In the genomic region with DNA sequence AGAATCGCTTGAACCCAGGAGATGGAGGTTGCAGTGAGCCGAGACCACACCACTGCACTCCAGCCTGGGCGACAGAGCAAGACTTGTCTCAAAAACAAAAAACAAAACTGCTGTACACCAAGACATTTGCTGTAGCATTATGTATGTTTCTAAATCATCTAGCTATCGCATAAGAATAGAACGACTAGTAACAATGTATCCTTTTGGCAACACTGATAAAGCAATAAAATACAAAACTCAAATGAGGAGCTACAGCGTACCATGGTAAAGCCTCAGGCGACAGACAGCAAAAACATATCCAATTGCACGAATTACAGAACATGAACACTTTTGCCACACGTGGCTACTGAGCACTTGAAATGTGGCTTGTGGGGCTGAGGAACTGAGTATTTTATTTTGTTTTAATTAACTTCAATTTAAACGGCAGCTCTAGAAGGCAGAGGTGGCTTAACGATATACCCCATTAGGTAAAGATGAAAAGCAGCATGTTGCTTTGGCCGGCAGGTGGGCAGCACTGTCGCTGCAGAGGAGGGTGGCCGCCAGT, we compare ENCODE assay signal across 9 cellular contexts. TPM values are rescaled to one million over a fixed set of nuclear protein-coding genes. Genes with fewer than 3 reads are reported as not detected.
DNase-seq lines count a peak whose midpoint lies in the region; ATAC-seq and TF ChIP-seq lines count a peak whose summit lies in the region.
"Had no signal": no experiment of that assay in that cellular context is flagged by ENCODE, and none has a peak within 500 bp of the region (broad histone marks: within the 10 kb centered on the region; RNA-seq: fewer than 3 reads in every experiment).

No MANE protein-coding gene starts in this region.

- H3K27ac Mint-ChIP-seq in brain, result peak overlapping the region in 4 of 5 experiments; percentile 72 to 99 (median 84)
- H3K27ac Mint-ChIP-seq in naive B cell, result peak overlapping the region in 4 of 6 donors; percentile 39 to 95 (median 61)

- H3K27me3 ChIP-seq in HUES6 (ENCODE audit: control insufficient read depth, insufficient read depth, low read length), result no peaks in the 10 kb centered on the region

- DNase-seq in AG10803 (ENCODE audit: low read depth) (no peak), naive B cell (no peak), LoVo (ENCODE audit: low spot score) (no peak)
- DNase-seq in effector CD8-positive, alpha-beta T cell (lab: John Stamatoyannopoulos, UW), result no peak
- DNase-seq: nucleus accumbens had no signal

- peaks cover 5% of the 10 kb centered on the region for H3K27me3 Mint-ChIP-seq in brain
- no peaks in the 10 kb centered on the region for H3K27me3 Mint-ChIP-seq in naive B cell

- H3K36me3 Mint-ChIP-seq in brain (peaks cover 15% of the 10 kb centered on the region), naive B cell (peaks cover 0 to 7% of the 10 kb centered on the region in 2 donors)

- no peak overlapping the region for H3K9ac ChIP-seq in HUES6 (ENCODE audit: low read length)

- H3K9me3 Mint-ChIP-seq in brain (peaks cover 0 to 2% (median 0%) of the 10 kb centered on the region in 5 experiments), naive B cell (no peaks in the 10 kb centered on the region)

- peak overlapping the region; percentile 55 for H3K4me3 ChIP-seq in AG10803 (ENCODE audit: low read length)
- H3K4me3 ChIP-seq in HUES6 (ENCODE audit: low read depth, low read length), result peak overlapping the region; percentile 12; the same call in 1 of the 2 replicates

- H3K4me1 Mint-ChIP-seq in brain, result peaks cover 57% of the 10 kb centered on the region
- peaks cover 22 to 60% (median 48%) of the 10 kb centered on the region in 3 donors for H3K4me1 Mint-ChIP-seq in naive B cell

- H3K4me1 ChIP-seq in HUES6 (ENCODE audit: control insufficient read depth, insufficient read depth, low read length), result peaks cover 13% of the 10 kb centered on the region; the same call in 1 of the 2 replicates

- ATAC-seq in naive B cell (ENCODE audit: low read depth in 2 of 2), result no peak
- ATAC-seq in HG02884 (IDR thresholded peaks at IDR 0.05; ENCODE audit: unreplicated experiment), result no peak
- no peak for ATAC-seq in HG02852 (IDR thresholded peaks at IDR 0.05; ENCODE audit: unreplicated experiment)

- TF ChIP-seq CTCF in AG10803 (conservative IDR thresholded peaks at IDR 0.05; ENCODE audit: low read length), result no peak
- TF ChIP-seq CTCF in brain (conservative IDR thresholded peaks at IDR 0.05), result no peak

- H3K9me3 ChIP-seq in HUES6 (ENCODE audit: control insufficient read depth, insufficient read depth, low read depth, low read length), result no peaks in the 10 kb centered on the region

- H3K4me3 Mint-ChIP-seq in brain (peak overlapping the region; percentile 93 to 100 (median 97)), naive B cell (peak overlapping the region; percentile 84 to 100 (median 99))

- H3K36me3 ChIP-seq in HUES6 (ENCODE audit: control insufficient read depth, insufficient read depth, low read length), result peaks cover 22% of the 10 kb centered on the region

- no peak overlapping the region for H3K27ac ChIP-seq in HUES6 (ENCODE audit: low read depth, low read length)

RNA-seq across cellular contexts. Expression of a gene that starts 2.3 kb away (rescaled TPM):
- polyA plus RNA-seq in brain (ENCODE audit: insufficient read depth, low read depth, low replicate concordance) (14.4 TPM), naive B cell (ENCODE audit: low read depth in 6 of 6) (10 to 100 TPM; 11.6 to 23.2 (median 14.2) TPM)

RNA-seq across cellular contexts. Expression of a gene that starts 8.6 kb away (rescaled TPM):
- 14.3 TPM for polyA plus RNA-seq in brain (ENCODE audit: insufficient read depth, low read depth, low replicate concordance)
- polyA plus RNA-seq in naive B cell (ENCODE audit: low read depth in 6 of 6), result 1 to 10 TPM; 4.6 to 8.2 (median 6.3) TPM

RNA-seq across cellular contexts. Expression of a gene that starts 19.0 kb away (rescaled TPM):
- polyA plus RNA-seq in brain (ENCODE audit: insufficient read depth, low read depth, low replicate concordance) (26.7 TPM), naive B cell (ENCODE audit: low read depth in 6 of 6) (under 1 TPM in 5 of 6 donors, not detected in 1; 0.04 to 0.19 (median 0.09) TPM)

RNA-seq across cellular contexts. Expression of a gene that starts 27.7 kb away (rescaled TPM):
- polyA plus RNA-seq in brain (ENCODE audit: insufficient read depth, low read depth, low replicate concordance), result 19.1 TPM
- under 1 TPM in 3 of 6 donors, not detected in 3; 0.17 to 0.21 (median 0.19) TPM for polyA plus RNA-seq in naive B cell (ENCODE audit: low read depth in 6 of 6)

RNA-seq across cellular contexts. Expression of a gene that starts 41.7 kb away (rescaled TPM):
- 17.1 TPM for polyA plus RNA-seq in brain (ENCODE audit: insufficient read depth, low read depth, low replicate concordance)
- 1 to 10 TPM; 2.9 to 6.8 (median 5.2) TPM for polyA plus RNA-seq in naive B cell (ENCODE audit: low read depth in 6 of 6)

Comparison
In these comparisons a context has a peak if more than half of its experiments do, and no peak if none do; other contexts are left out.
1. RNA of a gene that starts 19.0 kb away (polyA plus RNA-seq): 26.7 TPM in brain (single experiment); 0.04 to 0.19 TPM in naive B cell; every median in the first group is over 10 times any median in the second.